In genomic region chr6:132084811-132085509, GRCh38 we compare ENCODE assay signal across 8 cellular contexts.
DNase-seq lines count a peak whose midpoint lies in the region; ATAC-seq and TF ChIP-seq lines count a peak whose summit lies in the region.

No MANE protein-coding gene starts in this region.

- no peaks in the 10 kb centered on the region for H3K9me3 Mint-ChIP-seq in activated T-helper 1 cell treated with anti-CD3 and anti-CD28 coated beads, Interleukin-12 subunit alpha, Interleukin-12 subunit beta, Interleukin-2, Interleukin-4 antibody, amounts not matched to agents 30 ng/mL and 10 ng/mL and 1 ng/mL, durations not matched to agents 14 hours and 24 hours and 36 hours

- H3K27ac Mint-ChIP-seq in activated T-helper 1 cell treated with anti-CD3 and anti-CD28 coated beads, Interleukin-12 subunit alpha, Interleukin-12 subunit beta, Interleukin-2, Interleukin-4 antibody, amounts not matched to agents 30 ng/mL and 10 ng/mL and 1 ng/mL, durations not matched to agents 14 hours and 24 hours and 36 hours, result no peak overlapping the region

- no peaks in the 10 kb centered on the region for H3K36me3 ChIP-seq in H7 (replicated peaks; ENCODE audit: control insufficient read depth, insufficient read depth, low read length)

- H3K4me1 Mint-ChIP-seq in activated T-helper 1 cell treated with anti-CD3 and anti-CD28 coated beads, Interleukin-12 subunit alpha, Interleukin-12 subunit beta, Interleukin-2, Interleukin-4 antibody, amounts not matched to agents 30 ng/mL and 10 ng/mL and 1 ng/mL, durations not matched to agents 14 hours and 24 hours and 36 hours (ENCODE audit: low read depth), result no peaks in the 10 kb centered on the region

- intact Hi-C loops in activated T-helper 1 cell treated with anti-CD3 and anti-CD28 coated beads, Interleukin-12 subunit alpha, Interleukin-12 subunit beta, Interleukin-2, Interleukin-4 antibody, amounts not matched to agents 30 ng/mL and 10 ng/mL and 1 ng/mL, durations not matched to agents 14 hours and 24 hours and 36 hours (cut with micrococcal nuclease), result no loop called here

- TF ChIP-seq CTCF in epithelial cell of esophagus (IDR thresholded peaks at IDR 0.05; ENCODE audit: insufficient read depth, low read depth, low read length, missing control alignments), result no peak

- H3K27me3 Mint-ChIP-seq in activated T-helper 1 cell treated with anti-CD3 and anti-CD28 coated beads, Interleukin-12 subunit alpha, Interleukin-12 subunit beta, Interleukin-2, Interleukin-4 antibody, amounts not matched to agents 30 ng/mL and 10 ng/mL and 1 ng/mL, durations not matched to agents 14 hours and 24 hours and 36 hours (ENCODE audit: insufficient read depth), result peaks cover 2% of the 10 kb centered on the region

- H3K27me3 ChIP-seq in H7 (ENCODE audit: control insufficient read depth, insufficient read depth, low read length), result no peaks in the 10 kb centered on the region

- no peak overlapping the region for H3K4me3 Mint-ChIP-seq in activated T-helper 1 cell treated with anti-CD3 and anti-CD28 coated beads, Interleukin-12 subunit alpha, Interleukin-12 subunit beta, Interleukin-2, Interleukin-4 antibody, amounts not matched to agents 30 ng/mL and 10 ng/mL and 1 ng/mL, durations not matched to agents 14 hours and 24 hours and 36 hours

- peak; percentile 74 for DNase-seq in epithelial cell of esophagus (ENCODE audit: low read depth)
- DNase-seq in smooth muscle cell of the brain vasculature (ENCODE audit: low read depth, low spot score), result peak; percentile 54
- no peak for DNase-seq in H7
- no peak for DNase-seq in NCI-H146 (lab: John Stamatoyannopoulos, UW)
- no peak for DNase-seq in activated T-helper 1 cell treated with anti-CD3 and anti-CD28 coated beads, Interleukin-12 subunit alpha, Interleukin-12 subunit beta, Interleukin-2, Interleukin-4 antibody, amounts not matched to agents 30 ng/mL and 10 ng/mL and 1 ng/mL, durations not matched to agents 14 hours and 24 hours and 36 hours (ENCODE audit: low spot score)
- no peak for DNase-seq in NCI-H2081 (lab: John Stamatoyannopoulos, UW)

- H3K4me3 ChIP-seq in epithelial cell of esophagus (ENCODE audit: low read length) (no peak overlapping the region), H7 (ENCODE audit: insufficient read depth, low read depth, low read length) (no peak overlapping the region)

- ATAC-seq in GM19372 (IDR thresholded peaks at IDR 0.05; ENCODE audit: low read depth, unreplicated experiment), result peak; percentile 63
- ATAC-seq in HG03521 (IDR thresholded peaks at IDR 0.05; ENCODE audit: unreplicated experiment), result peak; percentile 76

- H3K36me3 Mint-ChIP-seq in activated T-helper 1 cell treated with anti-CD3 and anti-CD28 coated beads, Interleukin-12 subunit alpha, Interleukin-12 subunit beta, Interleukin-2, Interleukin-4 antibody, amounts not matched to agents 30 ng/mL and 10 ng/mL and 1 ng/mL, durations not matched to agents 14 hours and 24 hours and 36 hours (ENCODE audit: low read depth), result no peaks in the 10 kb centered on the region

Comparison
In these comparisons a context has a peak if more than half of its experiments do, and no peak if none do; other contexts are left out.
1. DNase-seq: peak in epithelial cell of esophagus (single experiment) and smooth muscle cell of the brain vasculature (single experiment); none in H7 (single experiment), NCI-H146 (single experiment), activated T-helper 1 cell treated with anti-CD3 and anti-CD28 coated beads, Interleukin-12 subunit alpha, Interleukin-12 subunit beta, Interleukin-2, Interleukin-4 antibody, amounts not matched to agents 30 ng/mL and 10 ng/mL and 1 ng/mL, durations not matched to agents 14 hours and 24 hours and 36 hours (single experiment) and NCI-H2081 (0 of 2).